ENCODE assay signal across 8 cellular contexts in genomic region chr16:80027007-80027965, GRCh38.
DNase-seq lines count a peak whose midpoint lies in the region; ATAC-seq and TF ChIP-seq lines count a peak whose summit lies in the region.

No MANE protein-coding gene starts in this region.

- CTCF ChIA-PET in PC-9 (lab: Charles Lee), result interaction anchor here (0.6 kb wide), 1 partner anchor 172 kb away, joined by 3 read pairs; no protein-coding TSS in a partner anchor

- H3K36me3 ChIP-seq in PC-9 (ENCODE audit: low read depth), result no peaks in the 10 kb centered on the region
- H3K36me3 ChIP-seq in smooth muscle cell (ENCODE audit: low read depth), result no peaks in the 10 kb centered on the region

- peaks cover 11% of the 10 kb centered on the region for H3K4me1 Mint-ChIP-seq in activated T-helper 17 cell treated with anti-CD3 and anti-CD28 coated beads, Interleukin-2, amount 50 U/mL, for 72 hours

- H3K27me3 Mint-ChIP-seq in activated T-helper 17 cell treated with anti-CD3 and anti-CD28 coated beads, Interleukin-2, amount 50 U/mL, for 72 hours, result peaks cover 3% of the 10 kb centered on the region

- peak overlapping the region; percentile 85 for H3K9ac ChIP-seq in smooth muscle cell (ENCODE audit: low read depth)

- TF ChIP-seq CTCF in PC-9 (conservative IDR thresholded peaks at IDR 0.05), result no peak
- no peak for TF ChIP-seq CTCF in smooth muscle cell (IDR thresholded peaks at IDR 0.05; ENCODE audit: borderline replicate concordance, insufficient read depth, poor library complexity, severe bottlenecking)

- H3K27ac ChIP-seq in PC-9, result peak overlapping the region; percentile 96
- H3K27ac ChIP-seq in smooth muscle cell (ENCODE audit: low read depth), result peak overlapping the region; percentile 96

- H3K9me2 ChIP-seq in PC-9 (ENCODE audit: insufficient read depth), result no peaks in the 10 kb centered on the region

- no peaks in the 10 kb centered on the region for H4K20me1 ChIP-seq in PC-9 (ENCODE audit: insufficient read depth)
- H4K20me1 ChIP-seq in smooth muscle cell (ENCODE audit: low read depth), result no peaks in the 10 kb centered on the region

- peak overlapping the region; percentile 73 for H3K4me3 Mint-ChIP-seq in activated T-helper 17 cell treated with anti-CD3 and anti-CD28 coated beads, Interleukin-2, amount 50 U/mL, for 72 hours

- H3F3A ChIP-seq in PC-9 (ENCODE audit: insufficient read depth, low read depth), result peaks cover 31% of the 10 kb centered on the region; the same call in 1 of the 2 replicates
- H3F3A ChIP-seq in smooth muscle cell (ENCODE audit: low read depth), result peaks cover 43% of the 10 kb centered on the region

- intact Hi-C loops in PC-9 (cut with micrococcal nuclease; ENCODE audit: unreplicated experiment), result loop anchor here (1.0 to 5.0 kb wide), 2 partner anchors 8 to 1815 kb away; no protein-coding TSS in a partner anchor
- intact Hi-C loops in Right ventricle myocardium inferior (cut with DNase I), result no loop called here

- no peaks in the 10 kb centered on the region for H3K36me3 Mint-ChIP-seq in activated T-helper 17 cell treated with anti-CD3 and anti-CD28 coated beads, Interleukin-2, amount 50 U/mL, for 72 hours (ENCODE audit: low read depth)

- DNase-seq in EH (ENCODE audit: low read depth) (peak; percentile 96), PC-9 (peak; percentile 95 to 96), Right ventricle myocardium inferior (ENCODE audit: missing footprints) (no peak), smooth muscle cell (lab: John Stamatoyannopoulos, UW; ENCODE audit: unreplicated experiment) (peak; percentile 48)

- H2AFZ ChIP-seq in PC-9 (peak overlapping the region; percentile 68), smooth muscle cell (ENCODE audit: low read depth) (peak overlapping the region; percentile 6)

- H3K4me3 ChIP-seq in PC-9, result peak overlapping the region; percentile 39; the same call in 1 of the 2 replicates
- H3K4me3 ChIP-seq in smooth muscle cell, result no peak overlapping the region

- H3K27me3 ChIP-seq in PC-9 (ENCODE audit: insufficient read depth, low read depth) (no peaks in the 10 kb centered on the region), smooth muscle cell (ENCODE audit: low read depth) (no peaks in the 10 kb centered on the region)

- ATAC-seq in HG02678 (IDR thresholded peaks at IDR 0.05; ENCODE audit: unreplicated experiment) (peak; percentile 53), Right ventricle myocardium inferior (peak; percentile 73), HG02938 (IDR thresholded peaks at IDR 0.05; ENCODE audit: unreplicated experiment) (no peak), GM19328 (IDR thresholded peaks at IDR 0.05; ENCODE audit: unreplicated experiment) (no peak)
- peak; percentile 98 for ATAC-seq in activated T-helper 17 cell treated with anti-CD3 and anti-CD28 coated beads, Interleukin-2, amount 50 U/mL, for 72 hours (replicated peaks)

- peak overlapping the region; percentile 79 for H3K27ac Mint-ChIP-seq in activated T-helper 17 cell treated with anti-CD3 and anti-CD28 coated beads, Interleukin-2, amount 50 U/mL, for 72 hours

- H3K9me3 ChIP-seq in PC-9 (ENCODE audit: insufficient read depth, low read depth) (no peaks in the 10 kb centered on the region), smooth muscle cell (replicated peaks; ENCODE audit: low read depth) (no peaks in the 10 kb centered on the region)

- H3K9me3 Mint-ChIP-seq in activated T-helper 17 cell treated with anti-CD3 and anti-CD28 coated beads, Interleukin-2, amount 50 U/mL, for 72 hours, result no peaks in the 10 kb centered on the region

- H3K79me2 ChIP-seq in PC-9 (ENCODE audit: low read depth), result no peaks in the 10 kb centered on the region
- no peaks in the 10 kb centered on the region for H3K79me2 ChIP-seq in smooth muscle cell (ENCODE audit: low read depth)

- POLR2A ChIA-PET in PC-9 (lab: Charles Lee; ENCODE audit: unreplicated experiment), result interaction anchor here (0.5 to 0.8 kb wide), 5 partner anchors 8 to 56 kb away, joined by 3 to 8 read pairs (median 3); no protein-coding TSS in a partner anchor

- BruUV-seq in PC-9 (replicated peaks; lab: Mats Ljungman, UMichigan), result TSS peak; percentile 93

- WGBS in smooth muscle cell (ENCODE audit: low lambda C conversion rate), result 11% methylated on average over 20 of the region's 20 CpGs

- H3K4me1 ChIP-seq in PC-9 (replicated peaks; ENCODE audit: insufficient read depth), result peaks cover 49% of the 10 kb centered on the region
- peaks cover 36% of the 10 kb centered on the region for H3K4me1 ChIP-seq in smooth muscle cell (ENCODE audit: low read depth)

- H3K4me2 ChIP-seq in PC-9 (peak overlapping the region; percentile 75), smooth muscle cell (peak overlapping the region; percentile 74)

Comparison
In these comparisons a context has a peak if more than half of its experiments do, and no peak if none do; other contexts are left out.
1. ATAC-seq: peak in HG02678 (single experiment), activated T-helper 17 cell treated with anti-CD3 and anti-CD28 coated beads, Interleukin-2, amount 50 U/mL, for 72 hours (single experiment) and Right ventricle myocardium inferior (single experiment); none in HG02938 (single experiment) and GM19328 (single experiment).